ENCODE assay signal across 10 cellular contexts in the genomic region with DNA sequence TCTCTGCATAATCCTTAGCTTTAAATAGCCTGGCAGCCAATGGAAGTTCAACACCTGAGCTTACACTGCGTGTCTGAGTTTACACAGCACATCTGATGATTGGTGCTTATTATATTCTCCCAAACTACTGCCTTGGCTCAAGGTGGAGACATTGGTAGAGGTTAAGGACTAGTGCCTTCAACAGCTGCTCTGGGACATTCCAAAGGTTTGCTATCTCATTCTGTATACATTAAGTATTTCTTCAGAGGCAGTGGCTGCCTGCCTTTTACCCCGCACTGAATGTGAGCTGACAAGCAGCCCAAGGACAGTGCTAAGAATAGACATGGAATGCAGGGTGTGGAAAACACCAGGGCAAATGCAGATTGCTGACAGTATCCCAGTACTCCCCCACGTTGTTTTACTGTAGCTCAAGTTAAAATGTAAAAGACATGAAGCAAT. TPM values are rescaled to one million over a fixed set of nuclear protein-coding genes. Genes with fewer than 3 reads are reported as not detected.
DNase-seq lines count a peak whose midpoint lies in the region; ATAC-seq and TF ChIP-seq lines count a peak whose summit lies in the region.
"Had no signal": no experiment of that assay in that cellular context is flagged by ENCODE, and none has a peak within 500 bp of the region (broad histone marks: within the 10 kb centered on the region; RNA-seq: fewer than 3 reads in every experiment).

No MANE protein-coding gene starts in this region.

- no peak overlapping the region for H3K27ac ChIP-seq in RWPE1
- H3K27ac ChIP-seq: SK-N-MC had no signal

- TF ChIP-seq CTCF in AG09319 (IDR thresholded peaks at IDR 0.05; ENCODE audit: low read depth, low read length): no peak
- TF ChIP-seq CTCF in RWPE1 (conservative IDR thresholded peaks at IDR 0.05; ENCODE audit: low read depth): no peak
- no peak for TF ChIP-seq CTCF in omental fat pad (IDR thresholded peaks at IDR 0.05)

- peak; percentile 31 for ATAC-seq in omental fat pad (ENCODE audit: low FRiP score)
- ATAC-seq in HG03354 (IDR thresholded peaks at IDR 0.05; ENCODE audit: poor library complexity, severe bottlenecking, unreplicated experiment): no peak
- ATAC-seq in GM19467 (IDR thresholded peaks at IDR 0.05; ENCODE audit: unreplicated experiment): no peak
- ATAC-seq: activated naive CD4-positive, alpha-beta T cell treated with anti-CD3 and anti-CD28 coated beads, Interleukin-2, amount 50 U/mL, for 72 hours had no signal

- POLR2A ChIA-PET in RWPE1 (lab: Yijun Ruan, JAX; ENCODE audit: low non-redundant PET): no interaction called here

- DNase-seq in AG09319 (ENCODE audit: extremely low read depth, low read depth) (peak; percentile 75), RWPE1 (ENCODE audit: low spot score) (peak; percentile 69), fibroblast of the conjunctiva (ENCODE audit: low read depth) (peak; percentile 71), omental fat pad (ENCODE audit: low spot score) (no peak), NCI-H2029 (lab: John Stamatoyannopoulos, UW) (no peak)
- no peak for DNase-seq in activated CD4-positive, alpha-beta T cell treated with anti-CD3 and anti-CD28 coated beads, Interleukin-2, amount 50 U/mL, for 1 hour

- CTCF ChIA-PET in RWPE1 (lab: Yijun Ruan, JAX): interaction anchor here (1.7 kb wide), 1 partner anchor 32 kb away, joined by 5 read pairs; no protein-coding TSS in a partner anchor

RNA-seq across cellular contexts. Expression of a gene that starts 1.6 kb away (rescaled TPM):
- not detected for total RNA-seq in omental fat pad
- total RNA-seq: activated naive CD4-positive, alpha-beta T cell treated with anti-CD3 and anti-CD28 coated beads, Interleukin-2, amount 50 U/mL, for 72 hours had no signal

Comparison
In these comparisons a context has a peak if more than half of its experiments do, and no peak if none do; other contexts are left out.
1. DNase-seq: peak in AG09319 (single experiment), RWPE1 (single experiment) and fibroblast of the conjunctiva (single experiment); none in omental fat pad (single experiment), NCI-H2029 (single experiment) and activated CD4-positive, alpha-beta T cell treated with anti-CD3 and anti-CD28 coated beads, Interleukin-2, amount 50 U/mL, for 1 hour (single experiment).